ENCODE assay signal across 7 cellular contexts in genomic region chr15:84119367-84119766, GRCh38.
DNase-seq lines count a peak whose midpoint lies in the region; ATAC-seq, FAIRE-seq and TF ChIP-seq lines count a peak whose summit lies in the region.
"Not testable (repeated sequence)": the region's sequence is repeated elsewhere in the genome, so short reads cannot be mapped to it uniquely, and the experiment has no call there.

No MANE protein-coding gene starts in this region.

- TF ChIP-seq RAD21 in HepG2 (CRISPR knock-in tag; IDR thresholded peaks at IDR 0.05), result not testable (repeated sequence)

- H3K27ac Mint-ChIP-seq in Calu3 (ENCODE audit: unreplicated experiment); H9: not testable (repeated sequence)

- H3K79me2 ChIP-seq in H9 (ENCODE audit: insufficient read depth, low read length); MM.1S (ENCODE audit: low read length); HepG2 (ENCODE audit: insufficient read depth, low read length): not testable (repeated sequence)

- TF ChIP-seq POLR2A in HepG2 (IDR thresholded peaks at IDR 0.05; ENCODE audit: insufficient read depth in 1 of 2, low read depth in 2 of 2, low read length in 2 of 2), result not testable (repeated sequence)

- not testable (repeated sequence) for H2BK5ac ChIP-seq in H9 (ENCODE audit: insufficient read length, low read length)

- intact Hi-C loops in Calu3 (cut with micrococcal nuclease; ENCODE audit: unreplicated experiment); Right ventricle myocardium superior (cut with DNase I); HepG2 (cut with micrococcal nuclease; ENCODE audit: unreplicated experiment): not testable (repeated sequence)

- not testable (repeated sequence) for H3K9me3 Mint-ChIP-seq in Calu3 (ENCODE audit: low read depth, unreplicated experiment); H9

- not testable (repeated sequence) for H3K4me1 ChIP-seq in H9 (ENCODE audit: insufficient read depth, low read length); MM.1S (ENCODE audit: low read length); RWPE2 (ENCODE audit: insufficient read depth, poor library complexity, severe bottlenecking); HepG2 (ENCODE audit: insufficient read depth, low read length)

- not testable (repeated sequence) for TF ChIP-seq CTCF in Calu3 (IDR thresholded peaks at IDR 0.05; ENCODE audit: unreplicated experiment); HepG2 (CRISPR knock-in tag; IDR thresholded peaks at IDR 0.05)
- TF ChIP-seq CTCF in H9 (conservative IDR thresholded peaks at IDR 0.05) (peak; percentile 30; the same call in 1 of the 3 replicates), MM.1S (IDR thresholded peaks at IDR 0.05; ENCODE audit: low read length) (peak; percentile 20), RWPE2 (IDR thresholded peaks at IDR 0.05; ENCODE audit: poor library complexity, severe bottlenecking) (peak; percentile 50), brain microvascular endothelial cell (IDR thresholded peaks at IDR 0.05; ENCODE audit: low read depth, low read length, missing control alignments) (peak; percentile 15)

- H3K36me3 ChIP-seq in MM.1S (replicated peaks; ENCODE audit: insufficient read depth, low read length); RWPE2 (ENCODE audit: low read depth); brain microvascular endothelial cell (replicated peaks); HepG2 (replicated peaks in 1 of 2; ENCODE audit: control insufficient read depth in 1 of 2, insufficient read depth in 2 of 2, low read length in 2 of 2): not testable (repeated sequence)

- H4K5ac ChIP-seq in H9 (ENCODE audit: insufficient read length, low read depth, low read length), result not testable (repeated sequence)

- FAIRE-seq in HepG2 (lab: Jason Lieb, UNC), result peak; percentile 8

- TF ChIP-seq EP300 in HepG2 (IDR thresholded peaks at IDR 0.05; ENCODE audit: low read depth in 2 of 2, low read length in 2 of 2); HepG2 (CRISPR knock-in tag; IDR thresholded peaks at IDR 0.05; ENCODE audit: borderline replicate concordance): not testable (repeated sequence)

- peak; percentile 10 for DNase-seq in Calu3
- DNase-seq in H9; MM.1S; RWPE2 (ENCODE audit: low spot score); brain microvascular endothelial cell; Right ventricle myocardium superior; HepG2 (ENCODE audit: low spot score): not testable (repeated sequence)

- not testable (repeated sequence) for H2BK15ac ChIP-seq in H9 (ENCODE audit: low read depth, low read length)

- POLR2A ChIA-PET in HepG2 (lab: Yijun Ruan, JAX), result not testable (repeated sequence)

- WGBS in H9 (ENCODE audit: extremely low coverage, insufficient read length, low lambda C conversion rate), result no CpG with 5 or more reads among the region's 1 CpG
- 0% methylated on average over 1 of the region's 1 CpG for WGBS in HepG2 (ENCODE audit: low lambda C conversion rate)

- BruUV-seq in Calu3 (replicated peaks; lab: Mats Ljungman, UMichigan); HepG2 (replicated peaks; lab: Mats Ljungman, UMichigan): not testable (repeated sequence)

- not testable (repeated sequence) for H4K20me1 ChIP-seq in H9 (ENCODE audit: control insufficient read depth, insufficient read depth, insufficient read length); MM.1S (ENCODE audit: insufficient read depth, low read length); HepG2 (ENCODE audit: insufficient read depth, low read length)

- in situ Hi-C loops in brain microvascular endothelial cell (cut with HindIII; ENCODE audit: low pct_ligation_motif_present, low sequenced_read_pairs); HepG2 (cut with HindIII; ENCODE audit: extremely low pct_ligation_motif_present, low pct_unique_long_range_greater_than_20kb): not testable (repeated sequence)

- not testable (repeated sequence) for H3K23me2 ChIP-seq in H9 (ENCODE audit: insufficient read length, low read depth, low read length, poor library complexity, severe bottlenecking)

- not testable (repeated sequence) for H3K9ac ChIP-seq in H9 (ENCODE audit: extremely low read depth, insufficient read length, low read length); MM.1S (ENCODE audit: low read length); HepG2 (ENCODE audit: insufficient read depth, low read depth, low read length)

- peak; percentile 68 for ATAC-seq in RWPE2 (ENCODE audit: low read depth)
- ATAC-seq in Right ventricle myocardium superior (ENCODE audit: poor library complexity), result peak; percentile 48
- ATAC-seq in HepG2, result peak; percentile 55

- not testable (repeated sequence) for H3K56ac ChIP-seq in H9 (ENCODE audit: insufficient read length, low read depth, low read length)

- H3K4ac ChIP-seq in H9 (ENCODE audit: low read depth, low read length), result not testable (repeated sequence)

- not testable (repeated sequence) for H3K79me1 ChIP-seq in H9 (ENCODE audit: insufficient read depth, low read depth, low read length, poor library complexity, severe bottlenecking)

- not testable (repeated sequence) for H3K4me1 Mint-ChIP-seq in Calu3 (ENCODE audit: low read depth, unreplicated experiment); H9

- not testable (repeated sequence) for H2BK120ac ChIP-seq in H9 (ENCODE audit: low read depth, low read length, poor library complexity, severe bottlenecking)

- not testable (repeated sequence) for H3K9me2 ChIP-seq in MM.1S (replicated peaks; ENCODE audit: insufficient read depth, low read length)

- H3K27ac ChIP-seq in H9 (ENCODE audit: insufficient read length, low read depth, low read length); MM.1S (ENCODE audit: low read length); RWPE2 (ENCODE audit: poor library complexity, severe bottlenecking); brain microvascular endothelial cell; HepG2 (ENCODE audit: extremely low read length, insufficient read depth, low read length): not testable (repeated sequence)

- H3K18ac ChIP-seq in H9 (ENCODE audit: insufficient read length, low read depth, low read length), result not testable (repeated sequence)

- not testable (repeated sequence) for H3K9me3 ChIP-seq in H9 (ENCODE audit: control insufficient read depth, low read depth, low read length); MM.1S (replicated peaks; ENCODE audit: insufficient read depth, low read length); RWPE2 (ENCODE audit: severe bottlenecking); HepG2 (ENCODE audit: low read length)

- H3K36me3 Mint-ChIP-seq in Calu3 (ENCODE audit: insufficient read depth, unreplicated experiment); H9 (ENCODE audit: insufficient read depth in 1 of 3, low read depth in 3 of 3): not testable (repeated sequence)

- not testable (repeated sequence) for H4K8ac ChIP-seq in H9 (replicated peaks; ENCODE audit: insufficient read length, low read depth, low read length)

- H3K14ac ChIP-seq in H9 (ENCODE audit: insufficient read depth, low read length), result not testable (repeated sequence)

- not testable (repeated sequence) for H3K27me3 ChIP-seq in H9 (ENCODE audit: insufficient read depth, low read length); MM.1S (replicated peaks; ENCODE audit: insufficient read depth, low read length); RWPE2 (ENCODE audit: insufficient read depth, poor library complexity, severe bottlenecking); brain microvascular endothelial cell (replicated peaks); HepG2 (ENCODE audit: control insufficient read depth in 1 of 2, insufficient read depth in 2 of 2, low read length in 2 of 2)

- not testable (repeated sequence) for H3T11ph ChIP-seq in H9 (ENCODE audit: low read length)

- not testable (repeated sequence) for H3K4me2 ChIP-seq in H9 (ENCODE audit: insufficient read depth, insufficient read length, low read length); MM.1S (ENCODE audit: low read depth, low read length); HepG2 (ENCODE audit: low read depth, low read length)

- not testable (repeated sequence) for H3K4me3 Mint-ChIP-seq in Calu3 (ENCODE audit: low read depth, unreplicated experiment); H9

- H2BK12ac ChIP-seq in H9 (ENCODE audit: insufficient read length, low read depth, low read length), result not testable (repeated sequence)

- H3F3A ChIP-seq in MM.1S (ENCODE audit: insufficient read depth, low read length), result not testable (repeated sequence)

- H3K23ac ChIP-seq in H9 (ENCODE audit: insufficient read length, low read depth, low read length), result not testable (repeated sequence)

- not testable (repeated sequence) for H2AK5ac ChIP-seq in H9 (ENCODE audit: insufficient read length, low read length)

- not testable (repeated sequence) for H4K91ac ChIP-seq in H9 (ENCODE audit: insufficient read length, low read depth, low read length)

- not testable (repeated sequence) for H3K4me3 ChIP-seq in MM.1S (ENCODE audit: low read length); RWPE2 (ENCODE audit: severe bottlenecking); brain microvascular endothelial cell (ENCODE audit: low read depth, low read length); HepG2 (replicated peaks in 1 of 3; ENCODE audit: insufficient read depth in 1 of 3, low read depth in 2 of 3, low read length in 3 of 3)

- H2AFZ ChIP-seq in H9 (ENCODE audit: low read length); MM.1S (ENCODE audit: low read length); HepG2 (ENCODE audit: low read length): not testable (repeated sequence)

- H2BK20ac ChIP-seq in H9 (ENCODE audit: low read depth, low read length, poor library complexity, severe bottlenecking), result not testable (repeated sequence)

- CTCF ChIA-PET in Calu3 (lab: Charles Lee); HepG2 (lab: Yijun Ruan, JAX; ENCODE audit: low intra/inter-chr PET ratio, low total read pairs): not testable (repeated sequence)

- peaks cover 79% of the 10 kb centered on the region for H3K27me3 Mint-ChIP-seq in Calu3 (ENCODE audit: unreplicated experiment)
- not testable (repeated sequence) for H3K27me3 Mint-ChIP-seq in H9 (ENCODE audit: low read depth)
